2 cellular contexts compared by ENCODE assay signal in the genomic region with DNA sequence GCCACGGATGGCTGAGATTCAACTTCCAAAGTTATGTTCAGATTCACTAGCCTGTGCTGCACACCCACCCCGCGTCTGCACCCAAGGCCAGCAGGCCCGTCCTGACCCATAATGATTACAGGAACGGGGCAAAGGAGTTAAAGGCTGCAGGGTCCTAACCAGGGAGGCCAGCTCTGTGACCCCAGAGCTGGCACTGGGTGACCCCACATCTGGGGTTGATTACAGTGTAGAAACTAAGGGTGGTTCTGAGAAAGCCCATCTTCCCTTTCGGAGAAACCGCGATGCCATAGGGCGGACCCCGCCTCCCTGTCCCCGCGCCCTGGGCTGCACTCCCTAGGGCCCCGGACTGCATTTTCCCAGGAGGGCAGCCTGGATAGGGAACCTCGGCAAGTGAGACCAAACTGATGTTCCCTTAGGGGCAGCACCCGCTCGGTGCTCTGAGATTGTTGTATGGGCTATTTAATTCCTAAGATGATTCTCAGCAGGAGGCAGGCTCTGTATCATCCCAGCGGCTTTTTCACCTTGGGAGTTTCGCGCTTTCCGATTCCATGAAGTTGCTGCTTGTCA.
TF ChIP-seq lines count a peak whose summit lies in the region.

No MANE protein-coding gene starts in this region.

TF ChIP-seq in SK-N-SH, 30 proteins besides CTCF, POLR2A, EP300 and RAD21 (continued from another document):
- no peak for TF ChIP-seq POLR2AphosphoS5 (IDR thresholded peaks at IDR 0.05; ENCODE audit: low read depth, low read length)
- no peak for TF ChIP-seq TCF12 (IDR thresholded peaks at IDR 0.05)
- TF ChIP-seq, protein P1, sequence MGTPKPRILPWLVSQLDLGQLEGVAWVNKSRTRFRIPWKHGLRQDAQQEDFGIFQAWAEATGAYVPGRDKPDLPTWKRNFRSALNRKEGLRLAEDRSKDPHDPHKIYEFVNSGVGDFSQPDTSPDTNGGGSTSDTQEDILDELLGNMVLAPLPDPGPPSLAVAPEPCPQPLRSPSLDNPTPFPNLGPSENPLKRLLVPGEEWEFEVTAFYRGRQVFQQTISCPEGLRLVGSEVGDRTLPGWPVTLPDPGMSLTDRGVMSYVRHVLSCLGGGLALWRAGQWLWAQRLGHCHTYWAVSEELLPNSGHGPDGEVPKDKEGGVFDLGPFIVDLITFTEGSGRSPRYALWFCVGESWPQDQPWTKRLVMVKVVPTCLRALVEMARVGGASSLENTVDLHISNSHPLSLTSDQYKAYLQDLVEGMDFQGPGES (IDR thresholded peaks at IDR 0.05; ENCODE audit: low read depth, low read length) = no peak
- no peak for TF ChIP-seq MXI1 (IDR thresholded peaks at IDR 0.05; ENCODE audit: low read depth, low read length)
- TF ChIP-seq TAF1 (IDR thresholded peaks at IDR 0.05; ENCODE audit: borderline replicate concordance, low read depth, low read length) = no peak
- TF ChIP-seq FOSL2 (IDR thresholded peaks at IDR 0.05; ENCODE audit: borderline replicate concordance, low read depth) = no peak
TF ChIP-seq in SK-N-SH: peak in this region for 0.

TF ChIP-seq in SK-N-SH treated with all-trans-retinoic acid at 6 μM for 48 hours, 23 proteins besides CTCF, POLR2A, EP300 and RAD21 (continued from another document):
- TF ChIP-seq, protein P2, sequence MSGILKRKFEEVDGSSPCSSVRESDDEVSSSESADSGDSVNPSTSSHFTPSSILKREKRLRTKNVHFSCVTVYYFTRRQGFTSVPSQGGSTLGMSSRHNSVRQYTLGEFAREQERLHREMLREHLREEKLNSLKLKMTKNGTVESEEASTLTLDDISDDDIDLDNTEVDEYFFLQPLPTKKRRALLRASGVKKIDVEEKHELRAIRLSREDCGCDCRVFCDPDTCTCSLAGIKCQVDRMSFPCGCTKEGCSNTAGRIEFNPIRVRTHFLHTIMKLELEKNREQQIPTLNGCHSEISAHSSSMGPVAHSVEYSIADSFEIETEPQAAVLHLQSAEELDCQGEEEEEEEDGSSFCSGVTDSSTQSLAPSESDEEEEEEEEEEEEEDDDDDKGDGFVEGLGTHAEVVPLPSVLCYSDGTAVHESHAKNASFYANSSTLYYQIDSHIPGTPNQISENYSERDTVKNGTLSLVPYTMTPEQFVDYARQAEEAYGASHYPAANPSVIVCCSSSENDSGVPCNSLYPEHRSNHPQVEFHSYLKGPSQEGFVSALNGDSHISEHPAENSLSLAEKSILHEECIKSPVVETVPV (CRISPR knock-in tag; IDR thresholded peaks at IDR 0.05) = no peak
TF ChIP-seq in SK-N-SH treated with all-trans-retinoic acid at 6 μM for 48 hours: peak in this region for 0.
